ENCODE assay signal across 1 cellular context in genomic region chr1:23555225-23555801, GRCh38.
TF ChIP-seq lines count a peak whose summit lies in the region.

No MANE protein-coding gene starts in this region.

TF ChIP-seq in SK-N-SH treated with all-trans-retinoic acid at 6 μM for 48 hours, 23 proteins besides CTCF, POLR2A, EP300 and RAD21 (continued from another document):
- TF ChIP-seq GLIS3 (CRISPR knock-in tag; IDR thresholded peaks at IDR 0.05) = no peak; the same call in 1 of the 2 replicates
- no peak for TF ChIP-seq ARNTL (CRISPR knock-in tag; IDR thresholded peaks at IDR 0.05; ENCODE audit: borderline replicate concordance, low read depth)
- TF ChIP-seq PPARA (CRISPR knock-in tag; IDR thresholded peaks at IDR 0.05; ENCODE audit: borderline replicate concordance) = no peak
